In the genomic region with DNA sequence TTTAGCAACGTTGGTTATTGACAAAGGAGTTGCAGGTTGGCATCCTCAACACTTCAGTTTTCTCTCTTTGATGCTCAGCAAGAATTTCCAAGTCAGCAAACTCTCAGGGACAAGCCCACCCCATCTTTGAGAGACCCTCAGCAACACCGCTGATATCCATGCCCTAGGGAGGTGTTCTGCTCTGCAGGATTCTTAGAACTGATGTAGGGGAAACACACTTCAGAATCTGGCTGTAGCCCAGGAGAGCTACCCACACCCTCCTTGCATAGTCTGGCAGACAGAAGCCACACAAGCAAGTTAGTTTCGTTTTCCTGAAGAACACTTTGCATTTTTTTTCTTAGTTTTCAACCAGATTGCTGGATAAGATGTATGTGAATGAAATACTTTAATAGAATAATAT, we compare ENCODE assay signal across 2 cellular contexts.
TF ChIP-seq lines count a peak whose summit lies in the region.

No MANE protein-coding gene starts in this region.

TF ChIP-seq in IMR-90, 13 proteins besides CTCF, POLR2A, EP300 and RAD21:
- no peak for TF ChIP-seq ELK1 (IDR thresholded peaks at IDR 0.05; ENCODE audit: borderline replicate concordance, low read depth, low read length)
- TF ChIP-seq NFE2L2 (IDR thresholded peaks at IDR 0.05; ENCODE audit: low read depth, low read length), result no peak
- no peak for TF ChIP-seq CHD1 (IDR thresholded peaks at IDR 0.05; ENCODE audit: low read depth, low read length)
- TF ChIP-seq CEBPB (IDR thresholded peaks at IDR 0.05; ENCODE audit: low read depth, low read length), result no peak
- TF ChIP-seq, protein P1, sequence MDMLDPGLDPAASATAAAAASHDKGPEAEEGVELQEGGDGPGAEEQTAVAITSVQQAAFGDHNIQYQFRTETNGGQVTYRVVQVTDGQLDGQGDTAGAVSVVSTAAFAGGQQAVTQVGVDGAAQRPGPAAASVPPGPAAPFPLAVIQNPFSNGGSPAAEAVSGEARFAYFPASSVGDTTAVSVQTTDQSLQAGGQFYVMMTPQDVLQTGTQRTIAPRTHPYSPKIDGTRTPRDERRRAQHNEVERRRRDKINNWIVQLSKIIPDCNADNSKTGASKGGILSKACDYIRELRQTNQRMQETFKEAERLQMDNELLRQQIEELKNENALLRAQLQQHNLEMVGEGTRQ (IDR thresholded peaks at IDR 0.05; ENCODE audit: low read depth, low read length), result no peak
- no peak for TF ChIP-seq RFX5 (IDR thresholded peaks at IDR 0.05; ENCODE audit: low read depth, low read length)
- TF ChIP-seq FOS (IDR thresholded peaks at IDR 0.05; ENCODE audit: low read depth, low read length), result no peak
- TF ChIP-seq RCOR1 (IDR thresholded peaks at IDR 0.05; ENCODE audit: insufficient replicate concordance, low read length), result no peak
- TF ChIP-seq MAFK (IDR thresholded peaks at IDR 0.05; ENCODE audit: low read depth, low read length), result no peak
- no peak for TF ChIP-seq BHLHE40 (IDR thresholded peaks at IDR 0.05; ENCODE audit: low read depth, low read length)
- no peak for TF ChIP-seq SMC3 (IDR thresholded peaks at IDR 0.05; ENCODE audit: low read depth, low read length)
- no peak for TF ChIP-seq MAZ (IDR thresholded peaks at IDR 0.05; ENCODE audit: borderline replicate concordance, low read depth, low read length)
- no peak for TF ChIP-seq MXI1 (IDR thresholded peaks at IDR 0.05; ENCODE audit: borderline replicate concordance, low read depth, low read length)

TF ChIP-seq in H1, 55 proteins besides CTCF, POLR2A, EP300 and RAD21:
- TF ChIP-seq PHF8 (conservative IDR thresholded peaks at IDR 0.05; ENCODE audit: low read depth, low read length), result no peak
